1 cellular context compared by ENCODE assay signal in the genomic region with DNA sequence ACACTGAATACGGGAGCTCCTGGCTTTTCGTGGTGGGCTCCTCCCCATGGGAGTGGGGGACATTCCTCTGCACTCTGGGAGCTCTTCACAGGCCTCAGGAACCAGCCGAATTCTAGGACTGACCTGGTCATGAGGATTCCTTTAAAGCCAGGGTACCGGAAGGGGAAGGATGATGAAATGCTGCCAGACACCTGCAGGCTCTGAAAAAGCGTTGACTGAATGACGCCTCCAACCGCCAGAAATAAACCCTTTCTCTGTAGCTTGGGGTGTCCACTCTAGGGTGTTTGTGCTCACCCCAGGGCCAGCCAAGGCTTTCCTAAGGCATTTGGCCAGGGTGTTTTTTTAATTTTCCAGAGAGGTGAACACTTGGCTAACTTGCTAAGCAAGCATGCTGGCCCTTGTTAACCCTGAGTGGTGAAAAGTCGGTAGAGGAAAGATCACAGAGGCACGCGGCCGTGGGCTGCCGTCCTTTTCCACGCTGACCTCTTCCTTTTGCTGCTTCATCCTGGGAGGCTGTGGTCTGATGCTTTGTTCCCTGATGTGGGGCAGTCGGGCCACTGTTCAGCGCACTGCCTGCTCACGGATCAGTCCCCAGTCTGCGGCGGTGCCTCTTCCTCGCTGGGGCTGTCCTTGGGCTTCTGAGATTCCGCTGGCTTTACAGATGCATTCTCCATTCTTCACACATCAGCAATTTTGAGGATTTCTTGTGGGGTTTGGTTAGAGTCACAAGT.
A peak's percentile ranks its signal among the peaks of the same experiment; 100 is the strongest.
TF ChIP-seq lines count a peak whose summit lies in the region.

No MANE protein-coding gene starts in this region.

TF ChIP-seq in K562, 482 proteins besides CTCF, POLR2A, EP300 and RAD21 (continued from another document and continues in another):
- TF ChIP-seq, protein P1, sequence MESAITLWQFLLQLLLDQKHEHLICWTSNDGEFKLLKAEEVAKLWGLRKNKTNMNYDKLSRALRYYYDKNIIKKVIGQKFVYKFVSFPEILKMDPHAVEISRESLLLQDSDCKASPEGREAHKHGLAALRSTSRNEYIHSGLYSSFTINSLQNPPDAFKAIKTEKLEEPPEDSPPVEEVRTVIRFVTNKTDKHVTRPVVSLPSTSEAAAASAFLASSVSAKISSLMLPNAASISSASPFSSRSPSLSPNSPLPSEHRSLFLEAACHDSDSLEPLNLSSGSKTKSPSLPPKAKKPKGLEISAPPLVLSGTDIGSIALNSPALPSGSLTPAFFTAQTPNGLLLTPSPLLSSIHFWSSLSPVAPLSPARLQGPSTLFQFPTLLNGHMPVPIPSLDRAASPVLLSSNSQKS (CRISPR knock-in tag; IDR thresholded peaks at IDR 0.05), result no peak
- TF ChIP-seq CCAR2 (IDR thresholded peaks at IDR 0.05; ENCODE audit: low read depth, low read length) (no peak), FOXA3 (CRISPR knock-in tag; conservative IDR thresholded peaks at IDR 0.05 in 1 of 2, IDR thresholded peaks at IDR 0.05 in 1 of 2) (no peak), CHCHD3 (CRISPR knock-in tag; IDR thresholded peaks at IDR 0.05) (no peak), MGA (IDR thresholded peaks at IDR 0.05) (0 out of 2 replicates have a peak, but pooled peaks have one; percentile 17), ZKSCAN8 (CRISPR knock-in tag; IDR thresholded peaks at IDR 0.05) (no peak), TSHZ1 (CRISPR knock-in tag; IDR thresholded peaks at IDR 0.05) (no peak), POLR2AphosphoS2 (IDR thresholded peaks at IDR 0.05; ENCODE audit: low read length) (no peak), CREB3 (tag; conservative IDR thresholded peaks at IDR 0.05; ENCODE audit: low read depth) (no peak), ETV5 (CRISPR knock-in tag; IDR thresholded peaks at IDR 0.05; ENCODE audit: low read depth) (no peak), FOXJ3 (CRISPR knock-in tag; IDR thresholded peaks at IDR 0.05) (no peak), BACH1 (tag; IDR thresholded peaks at IDR 0.05) (no peak), STAT5A (IDR thresholded peaks at IDR 0.05; ENCODE audit: borderline replicate concordance, low read length) (no peak), C11orf30 (IDR thresholded peaks at IDR 0.05; ENCODE audit: low read depth) (no peak), KDM5B (IDR thresholded peaks at IDR 0.05; ENCODE audit: insufficient replicate concordance, low read depth, low read length) (no peak), E2F3 (CRISPR knock-in tag; IDR thresholded peaks at IDR 0.05) (no peak), L3MBTL2 (IDR thresholded peaks at IDR 0.05) (peak; percentile 52), FOXK2 (conservative IDR thresholded peaks at IDR 0.05 in 1 of 2, IDR thresholded peaks at IDR 0.05 in 1 of 2; ENCODE audit: low read depth in 2 of 2) (no peak), CHD2 (IDR thresholded peaks at IDR 0.05; ENCODE audit: low read depth, low read length) (no peak), PPARD (CRISPR knock-in tag; IDR thresholded peaks at IDR 0.05) (no peak)
- TF ChIP-seq, protein P2, sequence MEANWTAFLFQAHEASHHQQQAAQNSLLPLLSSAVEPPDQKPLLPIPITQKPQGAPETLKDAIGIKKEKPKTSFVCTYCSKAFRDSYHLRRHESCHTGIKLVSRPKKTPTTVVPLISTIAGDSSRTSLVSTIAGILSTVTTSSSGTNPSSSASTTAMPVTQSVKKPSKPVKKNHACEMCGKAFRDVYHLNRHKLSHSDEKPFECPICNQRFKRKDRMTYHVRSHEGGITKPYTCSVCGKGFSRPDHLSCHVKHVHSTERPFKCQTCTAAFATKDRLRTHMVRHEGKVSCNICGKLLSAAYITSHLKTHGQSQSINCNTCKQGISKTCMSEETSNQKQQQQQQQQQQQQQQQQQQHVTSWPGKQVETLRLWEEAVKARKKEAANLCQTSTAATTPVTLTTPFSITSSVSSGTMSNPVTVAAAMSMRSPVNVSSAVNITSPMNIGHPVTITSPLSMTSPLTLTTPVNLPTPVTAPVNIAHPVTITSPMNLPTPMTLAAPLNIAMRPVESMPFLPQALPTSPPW (CRISPR knock-in tag; IDR thresholded peaks at IDR 0.05), result no peak
- TF ChIP-seq, protein P3, sequence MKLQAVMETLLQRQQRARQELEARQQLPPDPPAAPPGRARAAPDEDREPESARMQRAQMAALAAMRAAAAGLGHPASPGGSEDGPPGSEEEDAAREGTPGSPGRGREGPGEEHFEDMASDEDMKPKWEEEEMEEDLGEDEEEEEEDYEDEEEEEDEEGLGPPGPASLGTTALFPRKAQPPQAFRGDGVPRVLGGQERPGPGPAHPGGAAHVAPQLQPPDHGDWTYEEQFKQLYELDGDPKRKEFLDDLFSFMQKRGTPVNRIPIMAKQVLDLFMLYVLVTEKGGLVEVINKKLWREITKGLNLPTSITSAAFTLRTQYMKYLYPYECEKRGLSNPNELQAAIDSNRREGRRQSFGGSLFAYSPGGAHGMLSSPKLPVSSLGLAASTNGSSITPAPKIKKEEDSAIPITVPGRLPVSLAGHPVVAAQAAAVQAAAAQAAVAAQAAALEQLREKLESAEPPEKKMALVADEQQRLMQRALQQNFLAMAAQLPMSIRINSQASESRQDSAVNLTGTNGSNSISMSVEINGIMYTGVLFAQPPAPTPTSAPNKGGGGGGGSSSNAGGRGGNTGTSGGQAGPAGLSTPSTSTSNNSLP (IDR thresholded peaks at IDR 0.05; ENCODE audit: borderline replicate concordance, low read depth, low read length), result no peak
- TF ChIP-seq, protein P4, sequence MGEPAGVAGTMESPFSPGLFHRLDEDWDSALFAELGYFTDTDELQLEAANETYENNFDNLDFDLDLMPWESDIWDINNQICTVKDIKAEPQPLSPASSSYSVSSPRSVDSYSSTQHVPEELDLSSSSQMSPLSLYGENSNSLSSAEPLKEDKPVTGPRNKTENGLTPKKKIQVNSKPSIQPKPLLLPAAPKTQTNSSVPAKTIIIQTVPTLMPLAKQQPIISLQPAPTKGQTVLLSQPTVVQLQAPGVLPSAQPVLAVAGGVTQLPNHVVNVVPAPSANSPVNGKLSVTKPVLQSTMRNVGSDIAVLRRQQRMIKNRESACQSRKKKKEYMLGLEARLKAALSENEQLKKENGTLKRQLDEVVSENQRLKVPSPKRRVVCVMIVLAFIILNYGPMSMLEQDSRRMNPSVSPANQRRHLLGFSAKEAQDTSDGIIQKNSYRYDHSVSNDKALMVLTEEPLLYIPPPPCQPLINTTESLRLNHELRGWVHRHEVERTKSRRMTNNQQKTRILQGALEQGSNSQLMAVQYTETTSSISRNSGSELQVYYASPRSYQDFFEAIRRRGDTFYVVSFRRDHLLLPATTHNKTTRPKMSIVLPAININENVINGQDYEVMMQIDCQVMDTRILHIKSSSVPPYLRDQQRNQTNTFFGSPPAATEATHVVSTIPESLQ (CRISPR knock-in tag; IDR thresholded peaks at IDR 0.05), result no peak
- TF ChIP-seq, protein P5, sequence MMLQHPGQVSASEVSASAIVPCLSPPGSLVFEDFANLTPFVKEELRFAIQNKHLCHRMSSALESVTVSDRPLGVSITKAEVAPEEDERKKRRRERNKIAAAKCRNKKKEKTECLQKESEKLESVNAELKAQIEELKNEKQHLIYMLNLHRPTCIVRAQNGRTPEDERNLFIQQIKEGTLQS (IDR thresholded peaks at IDR 0.05), result peak; percentile 39; the same call in 1 of the 2 replicates
- TF ChIP-seq, protein P5 (CRISPR knock-in tag; conservative IDR thresholded peaks at IDR 0.05), result no peak
